ENCODE assay signal across 21 cellular contexts in genomic region chr1:51263147-51263850, GRCh38.
"Had no signal": no experiment of that assay in that cellular context is flagged by ENCODE, and none has a peak within 500 bp of the region (broad histone marks: within the 10 kb centered on the region; RNA-seq: fewer than 3 reads in every experiment).

No MANE protein-coding gene starts in this region.

- H3K27me3 Mint-ChIP-seq: activated B cell treated with CpG ODN at 0.5 μM for 24 hours; activated CD8-positive, alpha-beta T cell treated with anti-CD3 and anti-CD28 coated beads for 36 hours; activated naive CD8-positive, alpha-beta T cell treated with anti-CD3 and anti-CD28 coated beads for 36 hours; naive B cell had no signal

- H3K27ac ChIP-seq: breast epithelium, hepatocyte, neural progenitor cell, pancreas had no signal

- H3K9me3 ChIP-seq: breast epithelium, pancreas had no signal

- H3K36me3 ChIP-seq: breast epithelium, neural progenitor cell, pancreas had no signal

- H3K9me3 Mint-ChIP-seq: activated B cell treated with CpG ODN at 0.5 μM for 24 hours; activated CD8-positive, alpha-beta T cell treated with anti-CD3 and anti-CD28 coated beads for 36 hours; activated naive CD8-positive, alpha-beta T cell treated with anti-CD3 and anti-CD28 coated beads for 36 hours; activated T-cell treated with anti-CD3 and anti-CD28 coated beads, Interleukin-2, amount 50 U/mL, for 72 hours; naive B cell; neural progenitor cell; T-helper 2 cell treated with Interferon-gamma antibody and Interleukin-4, amounts not matched to agents 5 μg/mL and 100 μg/mL, for 36 hours had no signal

- DNase-seq: activated B cell treated with CpG ODN at 0.5 μM for 24 hours; activated CD4-positive, alpha-beta T cell treated with anti-CD3 and anti-CD28 coated beads for 48 hours; activated CD8-positive, alpha-beta T cell treated with anti-CD3 and anti-CD28 coated beads for 36 hours; activated naive CD8-positive, alpha-beta T cell treated with anti-CD3 and anti-CD28 coated beads for 36 hours; activated T-cell treated with anti-CD3 and anti-CD28 coated beads, Interleukin-2, amount 50 U/mL, for 72 hours; amygdala; dorsolateral prefrontal cortex; islet precursor cell; naive B cell; pancreas; stimulated activated CD4-positive, alpha-beta T cell treated with anti-CD3 and anti-CD28 coated beads, Interleukin-15, amount 100 ng/mL, for 24 hours; stimulated activated CD4-positive, alpha-beta T cell treated with anti-CD3 and anti-CD28 coated beads, Interleukin-4, amount 100 ng/mL, for 1 hour; stimulated activated naive CD4-positive, alpha-beta T cell treated with Interleukin-2 at 50 U/mL for 16 hours; substantia nigra; trophoblast cell had no signal

- H3K36me3 Mint-ChIP-seq: naive B cell, neural progenitor cell had no signal

- FAIRE-seq: pancreas had no signal

- H3K4me3 Mint-ChIP-seq: activated B cell treated with CpG ODN at 0.5 μM for 24 hours; activated CD8-positive, alpha-beta T cell treated with anti-CD3 and anti-CD28 coated beads for 36 hours; activated naive CD8-positive, alpha-beta T cell treated with anti-CD3 and anti-CD28 coated beads for 36 hours; activated T-cell treated with anti-CD3 and anti-CD28 coated beads, Interleukin-2, amount 50 U/mL, for 72 hours; naive B cell; neural progenitor cell; T-helper 2 cell treated with Interferon-gamma antibody and Interleukin-4, amounts not matched to agents 5 μg/mL and 100 μg/mL, for 36 hours had no signal

- H3K4me3 ChIP-seq: breast epithelium, dorsolateral prefrontal cortex, hepatocyte, neural progenitor cell, pancreas had no signal

- H3K27ac Mint-ChIP-seq: activated B cell treated with CpG ODN at 0.5 μM for 24 hours; activated CD8-positive, alpha-beta T cell treated with anti-CD3 and anti-CD28 coated beads for 36 hours; activated naive CD8-positive, alpha-beta T cell treated with anti-CD3 and anti-CD28 coated beads for 36 hours; activated T-cell treated with anti-CD3 and anti-CD28 coated beads, Interleukin-2, amount 50 U/mL, for 72 hours; neural progenitor cell; T-helper 2 cell treated with Interferon-gamma antibody and Interleukin-4, amounts not matched to agents 5 μg/mL and 100 μg/mL, for 36 hours had no signal

- H3K27me3 ChIP-seq: breast epithelium, dorsolateral prefrontal cortex, hepatocyte, neural progenitor cell, pancreas had no signal

- H3K9ac ChIP-seq: neural progenitor cell had no signal

- ATAC-seq: activated CD8-positive, alpha-beta T cell treated with anti-CD3 and anti-CD28 coated beads for 36 hours; activated T-cell treated with anti-CD3 and anti-CD28 coated beads, Interleukin-2, amount 50 U/mL, for 72 hours; esophagus mucosa; left lobe of liver had no signal

- H3K4me2 ChIP-seq: hepatocyte, neural progenitor cell had no signal

- H2AFZ ChIP-seq: hepatocyte, neural progenitor cell had no signal
